Comparison of ENCODE assay signal across 21 cellular contexts in genomic region chr17:69820881-69821473, GRCh38.
"Had no signal": no experiment of that assay in that cellular context is flagged by ENCODE, and none has a peak within 500 bp of the region (broad histone marks: within the 10 kb centered on the region; RNA-seq: fewer than 3 reads in every experiment).

No MANE protein-coding gene starts in this region.

- H3K79me2 ChIP-seq: hepatocyte had no signal

- H3K4me3 ChIP-seq: hepatocyte, lower lobe of right lung, sigmoid colon, spleen, thoracic aorta, upper lobe of left lung had no signal

- H3K27me3 ChIP-seq: foreskin keratinocyte, hepatocyte, sigmoid colon, spleen, upper lobe of left lung had no signal

- H3K4me1 ChIP-seq: foreskin keratinocyte, lower lobe of right lung, sigmoid colon, spleen, upper lobe of left lung had no signal

- DNase-seq: activated CD4-positive, alpha-beta T cell treated with anti-CD3 and anti-CD28 coated beads for 36 hours; activated CD4-positive, alpha-beta T cell treated with anti-CD3 and anti-CD28 coated beads, Interleukin-2, amount 50 U/mL, for 48 hours; activated CD8-positive, alpha-beta memory T cell treated with anti-CD3 and anti-CD28 coated beads, Interleukin-2, amount 10 ng/mL, durations not matched to agents 7 days and 5 days; activated naive CD4-positive, alpha-beta T cell treated with anti-CD3 and anti-CD28 coated beads, Interleukin-2, amount 10 ng/mL, durations not matched to agents 7 days and 5 days; activated naive CD8-positive, alpha-beta T cell treated with anti-CD3 and anti-CD28 coated beads, Interleukin-2, amount 50 U/mL, for 24 hours; activated T-cell treated with anti-CD3 and anti-CD28 coated beads, Interleukin-2, amount 50 U/mL, for 1 hour; anterior cingulate cortex; central memory CD4-positive, alpha-beta T cell; endodermal cell; foreskin keratinocyte; islet precursor cell; lower lobe of right lung; nephron progenitor cell; occipital lobe; sigmoid colon; spleen; stimulated activated naive B cell treated with anti-CD40 and anti-IgM and Interleukin-4, amounts not matched to agents 10 μg/mL and 1 μg/mL and 100 μg/mL, for 72 hours had no signal

- H3K9me3 ChIP-seq: lower lobe of right lung, sigmoid colon, thoracic aorta, upper lobe of left lung had no signal

- H3K36me3 ChIP-seq: lower lobe of right lung, sigmoid colon, spleen, thoracic aorta, upper lobe of left lung had no signal

- H2AFZ ChIP-seq: hepatocyte had no signal

- H3K4me2 ChIP-seq: hepatocyte had no signal

- H3K27ac ChIP-seq: epithelial cell of prostate, foreskin keratinocyte, hepatocyte, lower lobe of right lung, sigmoid colon, spleen, thoracic aorta, upper lobe of left lung had no signal
